15 cellular contexts compared by ENCODE assay signal in genomic region chr2:224793961-224794360, GRCh38.
A peak's percentile ranks its signal among the peaks of the same experiment; 100 is the strongest.
DNase-seq lines count a peak whose midpoint lies in the region; ATAC-seq and TF ChIP-seq lines count a peak whose summit lies in the region.
"Had no signal": no experiment of that assay in that cellular context is flagged by ENCODE, and none has a peak within 500 bp of the region (broad histone marks: within the 10 kb centered on the region; RNA-seq: fewer than 3 reads in every experiment).

No MANE protein-coding gene starts in this region.

- H3K36me3 Mint-ChIP-seq in activated CD8-positive, alpha-beta T cell treated with anti-CD3 and anti-CD28 coated beads for 36 hours (ENCODE audit: low read depth): peaks cover 56% of the 10 kb centered on the region
- peaks cover 80% of the 10 kb centered on the region for H3K36me3 Mint-ChIP-seq in activated CD8-positive, alpha-beta T cell treated with anti-CD3 and anti-CD28 coated beads, Interleukin-2, amount 10 ng/mL, durations not matched to agents 7 days and 5 days (ENCODE audit: low read depth)
- H3K36me3 Mint-ChIP-seq in activated T-helper 1 cell treated with anti-CD3 and anti-CD28 coated beads, Interleukin-12 subunit alpha, Interleukin-12 subunit beta, Interleukin-2, Interleukin-4 antibody, amounts not matched to agents 30 ng/mL and 10 ng/mL and 1 ng/mL, durations not matched to agents 14 hours and 24 hours and 36 hours (ENCODE audit: low read depth): peaks cover 60% of the 10 kb centered on the region
- H3K36me3 Mint-ChIP-seq: mesothelial cell of epicardium had no signal

- POLR2A ChIA-PET in activated CD8-positive, alpha-beta T cell treated with anti-CD3 and anti-CD28 coated beads for 36 hours (lab: Charles Lee): no interaction called here
- POLR2A ChIA-PET in activated CD8-positive, alpha-beta T cell treated with anti-CD3 and anti-CD28 coated beads, Interleukin-2, amount 10 ng/mL, durations not matched to agents 7 days and 5 days (lab: Charles Lee): no interaction called here

- no peaks in the 10 kb centered on the region for H3K27me3 Mint-ChIP-seq in activated CD8-positive, alpha-beta T cell treated with anti-CD3 and anti-CD28 coated beads for 36 hours
- H3K27me3 Mint-ChIP-seq in activated CD8-positive, alpha-beta T cell treated with anti-CD3 and anti-CD28 coated beads, Interleukin-2, amount 10 ng/mL, durations not matched to agents 7 days and 5 days (ENCODE audit: low read depth): no peaks in the 10 kb centered on the region
- no peaks in the 10 kb centered on the region for H3K27me3 Mint-ChIP-seq in activated T-helper 1 cell treated with anti-CD3 and anti-CD28 coated beads, Interleukin-12 subunit alpha, Interleukin-12 subunit beta, Interleukin-2, Interleukin-4 antibody, amounts not matched to agents 30 ng/mL and 10 ng/mL and 1 ng/mL, durations not matched to agents 14 hours and 24 hours and 36 hours (ENCODE audit: insufficient read depth)

- DNase-seq in activated CD8-positive, alpha-beta T cell treated with anti-CD3 and anti-CD28 coated beads for 36 hours: no peak
- no peak for DNase-seq in activated CD8-positive, alpha-beta T cell treated with anti-CD3 and anti-CD28 coated beads, Interleukin-2, amount 10 ng/mL, durations not matched to agents 7 days and 5 days
- no peak for DNase-seq in activated T-helper 1 cell treated with anti-CD3 and anti-CD28 coated beads, Interleukin-12 subunit alpha, Interleukin-12 subunit beta, Interleukin-2, Interleukin-4 antibody, amounts not matched to agents 30 ng/mL and 10 ng/mL and 1 ng/mL, durations not matched to agents 14 hours and 24 hours and 36 hours (ENCODE audit: low spot score)
- DNase-seq in fibroblast of villous mesenchyme (ENCODE audit: low read depth) (peak; percentile 77), stromal cell of bone marrow (ENCODE audit: low read depth) (peak; percentile 78), GF-D8 (lab: John Stamatoyannopoulos, UW) (no peak), WERI-Rb-1 (no peak)
- DNase-seq: activated gamma-delta T cell treated with Interleukin-2 at 50 U/mL for 16 hours; Calu3; central memory CD4-positive, alpha-beta T cell; NCI-H1694 treated with DMSO at 0.1 percent for 48 hours; SK-N-SH had no signal

- peak overlapping the region; percentile 45 for H3K27ac Mint-ChIP-seq in activated CD8-positive, alpha-beta T cell treated with anti-CD3 and anti-CD28 coated beads for 36 hours
- H3K27ac Mint-ChIP-seq in activated CD8-positive, alpha-beta T cell treated with anti-CD3 and anti-CD28 coated beads, Interleukin-2, amount 10 ng/mL, durations not matched to agents 7 days and 5 days: no peak overlapping the region
- peak overlapping the region; percentile 9 for H3K27ac Mint-ChIP-seq in activated T-helper 1 cell treated with anti-CD3 and anti-CD28 coated beads, Interleukin-12 subunit alpha, Interleukin-12 subunit beta, Interleukin-2, Interleukin-4 antibody, amounts not matched to agents 30 ng/mL and 10 ng/mL and 1 ng/mL, durations not matched to agents 14 hours and 24 hours and 36 hours
- H3K27ac Mint-ChIP-seq: mesothelial cell of epicardium had no signal

- no peaks in the 10 kb centered on the region for H3K4me1 Mint-ChIP-seq in activated CD8-positive, alpha-beta T cell treated with anti-CD3 and anti-CD28 coated beads for 36 hours (ENCODE audit: low read depth)
- H3K4me1 Mint-ChIP-seq in activated CD8-positive, alpha-beta T cell treated with anti-CD3 and anti-CD28 coated beads, Interleukin-2, amount 10 ng/mL, durations not matched to agents 7 days and 5 days (ENCODE audit: low read depth): no peaks in the 10 kb centered on the region
- H3K4me1 Mint-ChIP-seq in activated T-helper 1 cell treated with anti-CD3 and anti-CD28 coated beads, Interleukin-12 subunit alpha, Interleukin-12 subunit beta, Interleukin-2, Interleukin-4 antibody, amounts not matched to agents 30 ng/mL and 10 ng/mL and 1 ng/mL, durations not matched to agents 14 hours and 24 hours and 36 hours (ENCODE audit: low read depth): no peaks in the 10 kb centered on the region
- H3K4me1 Mint-ChIP-seq: mesothelial cell of epicardium had no signal

- CTCF ChIA-PET in activated CD8-positive, alpha-beta T cell treated with anti-CD3 and anti-CD28 coated beads for 36 hours (lab: Charles Lee): interaction anchor here (0.5 to 1.0 kb wide), 3 partner anchors 16 to 30 kb away, joined by 3 read pairs; no protein-coding TSS in a partner anchor
- CTCF ChIA-PET in activated CD8-positive, alpha-beta T cell treated with anti-CD3 and anti-CD28 coated beads, Interleukin-2, amount 10 ng/mL, durations not matched to agents 7 days and 5 days (lab: Charles Lee): no interaction called here

- no peak overlapping the region for H3K4me3 Mint-ChIP-seq in activated CD8-positive, alpha-beta T cell treated with anti-CD3 and anti-CD28 coated beads for 36 hours
- H3K4me3 Mint-ChIP-seq in activated CD8-positive, alpha-beta T cell treated with anti-CD3 and anti-CD28 coated beads, Interleukin-2, amount 10 ng/mL, durations not matched to agents 7 days and 5 days: no peak overlapping the region
- no peak overlapping the region for H3K4me3 Mint-ChIP-seq in activated T-helper 1 cell treated with anti-CD3 and anti-CD28 coated beads, Interleukin-12 subunit alpha, Interleukin-12 subunit beta, Interleukin-2, Interleukin-4 antibody, amounts not matched to agents 30 ng/mL and 10 ng/mL and 1 ng/mL, durations not matched to agents 14 hours and 24 hours and 36 hours
- H3K4me3 Mint-ChIP-seq: mesothelial cell of epicardium had no signal

- TF ChIP-seq CTCF in activated CD8-positive, alpha-beta T cell treated with anti-CD3 and anti-CD28 coated beads for 36 hours (IDR thresholded peaks at IDR 0.05): no peak
- no peak for TF ChIP-seq CTCF in fibroblast of villous mesenchyme (IDR thresholded peaks at IDR 0.05; ENCODE audit: insufficient read depth, low read depth, low read length)
- TF ChIP-seq CTCF in WERI-Rb-1 (IDR thresholded peaks at IDR 0.05; ENCODE audit: low read depth, low read length): no peak

- H3K9me3 Mint-ChIP-seq in activated CD8-positive, alpha-beta T cell treated with anti-CD3 and anti-CD28 coated beads for 36 hours: no peaks in the 10 kb centered on the region
- no peaks in the 10 kb centered on the region for H3K9me3 Mint-ChIP-seq in activated CD8-positive, alpha-beta T cell treated with anti-CD3 and anti-CD28 coated beads, Interleukin-2, amount 10 ng/mL, durations not matched to agents 7 days and 5 days (ENCODE audit: insufficient read depth)
- H3K9me3 Mint-ChIP-seq in activated T-helper 1 cell treated with anti-CD3 and anti-CD28 coated beads, Interleukin-12 subunit alpha, Interleukin-12 subunit beta, Interleukin-2, Interleukin-4 antibody, amounts not matched to agents 30 ng/mL and 10 ng/mL and 1 ng/mL, durations not matched to agents 14 hours and 24 hours and 36 hours: no peaks in the 10 kb centered on the region

- H3K36me3 ChIP-seq in WERI-Rb-1: no peaks in the 10 kb centered on the region

- intact Hi-C loops in activated CD8-positive, alpha-beta T cell treated with anti-CD3 and anti-CD28 coated beads for 36 hours (cut with micrococcal nuclease): loop anchor here (10.0 kb wide), 1 partner anchor 211 kb away; no protein-coding TSS in a partner anchor
- intact Hi-C loops in activated T-helper 1 cell treated with anti-CD3 and anti-CD28 coated beads, Interleukin-12 subunit alpha, Interleukin-12 subunit beta, Interleukin-2, Interleukin-4 antibody, amounts not matched to agents 30 ng/mL and 10 ng/mL and 1 ng/mL, durations not matched to agents 14 hours and 24 hours and 36 hours (cut with micrococcal nuclease): no loop called here

- no peak overlapping the region for H3K27ac ChIP-seq in WERI-Rb-1

- ATAC-seq in activated CD8-positive, alpha-beta T cell treated with anti-CD3 and anti-CD28 coated beads for 36 hours: no peak
- ATAC-seq in activated CD8-positive, alpha-beta T cell treated with anti-CD3 and anti-CD28 coated beads, Interleukin-2, amount 10 ng/mL, durations not matched to agents 7 days and 5 days: no peak
- no peak for ATAC-seq in HG02981 (IDR thresholded peaks at IDR 0.05; ENCODE audit: unreplicated experiment)

- no peak overlapping the region for H3K4me3 ChIP-seq in fibroblast of villous mesenchyme (ENCODE audit: low read depth, low read length)
- no peak overlapping the region for H3K4me3 ChIP-seq in WERI-Rb-1 (ENCODE audit: low read depth, low read length)
- H3K4me3 ChIP-seq: smooth muscle cell had no signal

- H3K27me3 ChIP-seq in WERI-Rb-1 (ENCODE audit: insufficient read depth, low read depth, severe bottlenecking): no peaks in the 10 kb centered on the region

- H3K9me3 ChIP-seq in WERI-Rb-1 (ENCODE audit: severe bottlenecking): no peaks in the 10 kb centered on the region
- H3K9me3 ChIP-seq: SK-N-SH had no signal

Comparison
In these comparisons a context has a peak if more than half of its experiments do, and no peak if none do; other contexts are left out.
1. DNase-seq: peak in fibroblast of villous mesenchyme (single experiment) and stromal cell of bone marrow (single experiment); none in activated CD8-positive, alpha-beta T cell treated with anti-CD3 and anti-CD28 coated beads for 36 hours (single experiment), activated CD8-positive, alpha-beta T cell treated with anti-CD3 and anti-CD28 coated beads, Interleukin-2, amount 10 ng/mL, durations not matched to agents 7 days and 5 days (single experiment), activated T-helper 1 cell treated with anti-CD3 and anti-CD28 coated beads, Interleukin-12 subunit alpha, Interleukin-12 subunit beta, Interleukin-2, Interleukin-4 antibody, amounts not matched to agents 30 ng/mL and 10 ng/mL and 1 ng/mL, durations not matched to agents 14 hours and 24 hours and 36 hours (single experiment), GF-D8 (single experiment) and WERI-Rb-1 (single experiment).